ENCODE assay signal across 8 cellular contexts in the genomic region with DNA sequence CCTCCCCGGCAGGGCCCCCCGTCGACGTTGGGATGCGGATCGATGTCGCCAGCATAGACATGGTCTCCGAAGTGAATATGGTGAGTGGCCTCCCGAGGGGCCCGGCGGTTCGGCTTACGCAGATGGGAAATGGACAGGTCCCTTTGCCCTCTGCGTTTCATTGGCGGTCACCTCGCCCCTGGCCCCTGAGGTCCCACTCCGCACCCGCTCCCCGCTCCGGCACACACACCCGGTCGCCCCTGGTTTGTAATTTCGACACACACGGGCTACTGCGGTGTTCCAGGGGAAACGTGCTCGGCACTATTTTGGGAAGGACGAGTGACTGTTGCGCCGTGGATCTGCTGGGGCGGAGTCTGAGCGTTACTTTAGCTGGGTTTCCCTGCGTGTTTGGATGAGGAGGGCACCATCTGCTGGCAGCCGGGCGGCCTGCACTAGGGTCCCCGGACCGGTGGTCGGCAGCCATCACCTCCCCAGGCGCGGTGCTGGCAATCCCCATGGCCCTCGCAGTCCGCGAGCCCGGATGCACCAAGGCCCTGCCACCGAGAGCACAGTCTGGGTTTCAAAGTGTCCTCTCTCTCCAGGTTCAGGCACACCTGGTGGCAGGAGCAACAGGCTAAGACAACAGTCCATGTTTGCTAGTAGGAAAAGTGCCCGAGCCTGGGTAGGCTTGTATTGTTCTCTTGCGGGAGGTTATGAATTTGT. TPM values are rescaled to one million over a fixed set of nuclear protein-coding genes. Genes with fewer than 3 reads are reported as not detected.
DNase-seq lines count a peak whose midpoint lies in the region; ATAC-seq and TF ChIP-seq lines count a peak whose summit lies in the region.

No MANE protein-coding gene starts in this region.

- H3K4me3 Mint-ChIP-seq in activated naive CD8-positive, alpha-beta T cell treated with anti-CD3 and anti-CD28 coated beads, Interleukin-2, amount 10 ng/mL, durations not matched to agents 7 days and 5 days, result peak overlapping the region; percentile 68
- H3K4me3 Mint-ChIP-seq in osteocyte (ENCODE audit: unreplicated experiment), result peak overlapping the region; percentile 70

- POLR2A ChIA-PET in activated naive CD8-positive, alpha-beta T cell treated with anti-CD3 and anti-CD28 coated beads, Interleukin-2, amount 10 ng/mL, durations not matched to agents 7 days and 5 days (lab: Charles Lee), result no interaction called here

- DNase-seq in COLO668 (lab: John Stamatoyannopoulos, UW; ENCODE audit: unreplicated experiment) (peak; percentile 76), NOMO-1 treated with dmso at 0.1 percent for 144 hours (lab: John Stamatoyannopoulos, UW; ENCODE audit: unreplicated experiment) (peak; percentile 32), Right ventricle myocardium superior (peak; percentile 70), osteocyte (ENCODE audit: extremely low spot score, unreplicated experiment) (peak; percentile 84), mesenteric fat pad (ENCODE audit: low spot score) (no peak)
- DNase-seq in activated naive CD8-positive, alpha-beta T cell treated with anti-CD3 and anti-CD28 coated beads, Interleukin-2, amount 10 ng/mL, durations not matched to agents 7 days and 5 days, result peak; percentile 66

- H3K36me3 Mint-ChIP-seq in activated naive CD8-positive, alpha-beta T cell treated with anti-CD3 and anti-CD28 coated beads, Interleukin-2, amount 10 ng/mL, durations not matched to agents 7 days and 5 days, result no peaks in the 10 kb centered on the region
- no peaks in the 10 kb centered on the region for H3K36me3 Mint-ChIP-seq in osteocyte (ENCODE audit: unreplicated experiment)

- no peaks in the 10 kb centered on the region for H3K9me3 Mint-ChIP-seq in activated naive CD8-positive, alpha-beta T cell treated with anti-CD3 and anti-CD28 coated beads, Interleukin-2, amount 10 ng/mL, durations not matched to agents 7 days and 5 days
- H3K9me3 Mint-ChIP-seq in osteocyte (ENCODE audit: unreplicated experiment), result no peaks in the 10 kb centered on the region

- intact Hi-C loops in Right ventricle myocardium superior (cut with DNase I), result loop anchor here (5.0 to 10.0 kb wide), 2 partner anchors 98 to 190 kb away; no protein-coding TSS in a partner anchor

- ATAC-seq in GM19351 (IDR thresholded peaks at IDR 0.05; ENCODE audit: unreplicated experiment), result peak; percentile 90
- ATAC-seq in HG03378 (IDR thresholded peaks at IDR 0.05; ENCODE audit: unreplicated experiment), result peak; percentile 91
- peak; percentile 89 for ATAC-seq in activated naive CD8-positive, alpha-beta T cell treated with anti-CD3 and anti-CD28 coated beads, Interleukin-2, amount 10 ng/mL, durations not matched to agents 7 days and 5 days (ENCODE audit: low read depth)
- ATAC-seq in Right ventricle myocardium superior (ENCODE audit: poor library complexity), result peak; percentile 96

- no peak overlapping the region for H3K27ac Mint-ChIP-seq in activated naive CD8-positive, alpha-beta T cell treated with anti-CD3 and anti-CD28 coated beads, Interleukin-2, amount 10 ng/mL, durations not matched to agents 7 days and 5 days
- no peak overlapping the region for H3K27ac Mint-ChIP-seq in osteocyte (ENCODE audit: unreplicated experiment)

- peak; percentile 88 for TF ChIP-seq CTCF in osteocyte (IDR thresholded peaks at IDR 0.05)

- H3K27me3 Mint-ChIP-seq in activated naive CD8-positive, alpha-beta T cell treated with anti-CD3 and anti-CD28 coated beads, Interleukin-2, amount 10 ng/mL, durations not matched to agents 7 days and 5 days, result peaks cover 52% of the 10 kb centered on the region
- peaks cover 70% of the 10 kb centered on the region for H3K27me3 Mint-ChIP-seq in osteocyte (ENCODE audit: unreplicated experiment)

- H3K4me1 Mint-ChIP-seq in activated naive CD8-positive, alpha-beta T cell treated with anti-CD3 and anti-CD28 coated beads, Interleukin-2, amount 10 ng/mL, durations not matched to agents 7 days and 5 days, result peaks cover 15% of the 10 kb centered on the region
- H3K4me1 Mint-ChIP-seq in osteocyte (ENCODE audit: unreplicated experiment), result peaks cover 21% of the 10 kb centered on the region

RNA-seq across cellular contexts. Expression of a gene that starts 1.2 kb away (rescaled TPM):
- not detected for total RNA-seq in activated naive CD8-positive, alpha-beta T cell treated with anti-CD3 and anti-CD28 coated beads, Interleukin-2, amount 10 ng/mL, durations not matched to agents 7 days and 5 days
- total RNA-seq in Right ventricle myocardium superior (1.1 TPM), osteocyte (not detected in 2 replicates), mesenteric fat pad (not detected)

RNA-seq across cellular contexts. Expression of a gene that starts 39.2 kb away (rescaled TPM):
- not detected for total RNA-seq in activated naive CD8-positive, alpha-beta T cell treated with anti-CD3 and anti-CD28 coated beads, Interleukin-2, amount 10 ng/mL, durations not matched to agents 7 days and 5 days
- total RNA-seq in Right ventricle myocardium superior, result 5.9 TPM
- total RNA-seq in osteocyte, result not detected in 2 replicates
- total RNA-seq in mesenteric fat pad, result not detected
